10 cellular contexts compared by ENCODE assay signal in genomic region chr11:122850076-122850631, GRCh38. TPM values are rescaled to one million over a fixed set of nuclear protein-coding genes. Genes with fewer than 3 reads are reported as not detected.
DNase-seq lines count a peak whose midpoint lies in the region; ATAC-seq, FAIRE-seq and TF ChIP-seq lines count a peak whose summit lies in the region.
"Had no signal": no experiment of that assay in that cellular context is flagged by ENCODE, and none has a peak within 500 bp of the region (broad histone marks: within the 10 kb centered on the region; RNA-seq: fewer than 3 reads in every experiment).

No MANE protein-coding gene starts in this region.

- in situ Hi-C loops in GM12878 (cut with MboI) = loop anchor here (5.0 kb wide), 1 partner anchor 53 kb away; no protein-coding TSS in a partner anchor

- peaks cover 34% of the 10 kb centered on the region for H3K4me1 Mint-ChIP-seq in nephron progenitor cell

- POLR2A ChIA-PET in PC-3 (lab: Charles Lee; ENCODE audit: unreplicated experiment) (no interaction called here), GM12878 (lab: Charles Lee) (interaction anchor here (0.6 to 4.5 kb wide), 7 partner anchors 13 to 219 kb away, joined by 3 to 34 read pairs (median 4); no protein-coding TSS in a partner anchor)

- H3K27me3 ChIP-seq in PC-3 (ENCODE audit: low read length) = no peaks in the 10 kb centered on the region
- no peaks in the 10 kb centered on the region for H3K27me3 ChIP-seq in GM12878 (replicated peaks in 1 of 2; ENCODE audit: control insufficient read depth in 2 of 2, insufficient read depth in 2 of 2, low read length in 1 of 2)
- no peaks in the 10 kb centered on the region for H3K27me3 ChIP-seq in upper lobe of left lung

- H3K4me3 ChIP-seq in PC-3 (ENCODE audit: low read length) (no peak overlapping the region), GM12878 (no peak overlapping the region), upper lobe of left lung (no peak overlapping the region)

- no peaks in the 10 kb centered on the region for H3F3A ChIP-seq in PC-3 (ENCODE audit: low read length, unreplicated experiment)

- H3K27me3 Mint-ChIP-seq in nephron progenitor cell (ENCODE audit: low read depth, poor library complexity) = peaks cover 7% of the 10 kb centered on the region

- no peaks in the 10 kb centered on the region for H3K79me2 ChIP-seq in PC-3 (ENCODE audit: low read length)
- H3K79me2 ChIP-seq in GM12878 (ENCODE audit: control insufficient read depth, insufficient read depth, low read length) = no peaks in the 10 kb centered on the region

- H3K27ac Mint-ChIP-seq in nephron progenitor cell = peak overlapping the region; percentile 27

- RAD21 ChIA-PET in GM12878 (lab: Charles Lee; ENCODE audit: unreplicated experiment) = interaction anchor here (0.9 to 11.7 kb wide), 12 partner anchors 10 to 272 kb away, joined by 3 to 293 read pairs (median 26); partner anchors contain the start of gene CRTAM

- intact Hi-C loops in PC-3 (cut with micrococcal nuclease) = no loop called here
- intact Hi-C loops in GM12878 (cut with micrococcal nuclease; ENCODE audit: unreplicated experiment) = loop anchor here (1.0 kb wide), 2 partner anchors 36 to 54 kb away; no protein-coding TSS in a partner anchor

- 0 out of 2 replicates have a peak, but pooled peaks have one; percentile 14 for TF ChIP-seq CTCF in PC-3 (conservative IDR thresholded peaks at IDR 0.05; ENCODE audit: low read depth, low read length)
- TF ChIP-seq CTCF in GM12878 (IDR thresholded peaks at IDR 0.05 in 2 of 3, conservative IDR thresholded peaks at IDR 0.05 in 1 of 3; ENCODE audit: control insufficient read depth in 2 of 3, extremely low read depth in 1 of 3, insufficient read depth in 1 of 3, low read depth in 3 of 3, low read length in 3 of 3) = peak in 1 of 3 experiments; percentile 5; a peak in 1 of 6 replicates
- TF ChIP-seq CTCF in nephron progenitor cell (IDR thresholded peaks at IDR 0.05) = no peak
- TF ChIP-seq CTCF in upper lobe of left lung (IDR thresholded peaks at IDR 0.05) = no peak

- H3K4me1 ChIP-seq in PC-3 (ENCODE audit: insufficient read depth, low read length) (peaks cover 14% of the 10 kb centered on the region), GM12878 (ENCODE audit: control insufficient read depth, insufficient read depth, low read length) (peaks cover 14% of the 10 kb centered on the region), upper lobe of left lung (peaks cover 0 to 3% (median 0%) of the 10 kb centered on the region in 4 donors)

- no peaks in the 10 kb centered on the region for H3K9me3 Mint-ChIP-seq in nephron progenitor cell

- peak; percentile 82 for DNase-seq in ELR (ENCODE audit: low read depth)
- no peak for DNase-seq in PC-3
- no peak for DNase-seq in GM12878 (ENCODE audit: low read depth, low spot score)
- DNase-seq in nephron progenitor cell = peak; percentile 20
- no peak for DNase-seq in upper lobe of left lung
- no peak for DNase-seq in middle frontal gyrus (ENCODE audit: extremely low spot score, low spot score)
- DNase-seq: SW 1271 had no signal

- H3K27ac ChIP-seq in PC-3 (ENCODE audit: low read length) (no peak overlapping the region), GM12878 (ENCODE audit: control insufficient read depth, insufficient read depth) (no peak overlapping the region), upper lobe of left lung (no peak overlapping the region)

- peak; percentile 25; the same call in 1 of the 2 replicates for TF ChIP-seq RAD21 in GM12878 (IDR thresholded peaks at IDR 0.05; ENCODE audit: insufficient read depth, low read depth, low read length)

- no peak for TF ChIP-seq POLR2A in GM12878 (IDR thresholded peaks at IDR 0.05; ENCODE audit: low read depth, low read length)
- no peak for TF ChIP-seq POLR2A in upper lobe of left lung (IDR thresholded peaks at IDR 0.05)

- H3K4me2 ChIP-seq in PC-3 (ENCODE audit: low read length) = no peak overlapping the region
- peak overlapping the region; percentile 45 for H3K4me2 ChIP-seq in GM12878 (ENCODE audit: control insufficient read depth, insufficient read depth)

- no peaks in the 10 kb centered on the region for H4K20me1 ChIP-seq in PC-3 (ENCODE audit: low read length)
- no peaks in the 10 kb centered on the region for H4K20me1 ChIP-seq in GM12878 (ENCODE audit: control insufficient read depth, insufficient read depth)

- ATAC-seq in PC-3 (no peak; the same call in 1 of the 2 replicates), GM12878 (peak; percentile 66), upper lobe of left lung (ENCODE audit: low FRiP score in 2 of 2) (no peak), HG02588 (IDR thresholded peaks at IDR 0.05; ENCODE audit: unreplicated experiment) (no peak), GM19328 (IDR thresholded peaks at IDR 0.05; ENCODE audit: unreplicated experiment) (no peak)

- H3K9me3 ChIP-seq in PC-3 (ENCODE audit: low read length) (no peaks in the 10 kb centered on the region), GM12878 (replicated peaks; ENCODE audit: control insufficient read depth, insufficient read depth, low read length) (no peaks in the 10 kb centered on the region), upper lobe of left lung (no peaks in the 10 kb centered on the region)

- no TSS peak for BruUV-seq in PC-3 (replicated peaks; lab: Mats Ljungman, UMichigan)
- BruUV-seq in GM12878 (replicated peaks; lab: Mats Ljungman, UMichigan) = no TSS peak

- WGBS in GM12878 (ENCODE audit: insufficient coverage, insufficient replicate concordance, low lambda C conversion rate, missing lambda C conversion rate) = 32% methylated on average over 7 of the region's 7 CpGs
- 66 to 75% methylated on average over 7 of the region's 7 CpGs for WGBS in upper lobe of left lung, 2 donors

- H3K36me3 ChIP-seq in PC-3 (ENCODE audit: low read depth, low read length) (no peaks in the 10 kb centered on the region), GM12878 (ENCODE audit: control insufficient read depth in 2 of 2, insufficient read depth in 2 of 2, low read length in 1 of 2) (no peaks in the 10 kb centered on the region), upper lobe of left lung (no peaks in the 10 kb centered on the region)

- TF ChIP-seq EP300 in GM12878 (IDR thresholded peaks at IDR 0.05; ENCODE audit: borderline replicate concordance in 1 of 2, control insufficient read depth in 1 of 2, low read depth in 2 of 2, low read length in 2 of 2) = peak; percentile 15 to 57; a peak in 2 of 4 replicates
- no peak for TF ChIP-seq EP300 in upper lobe of left lung (IDR thresholded peaks at IDR 0.05)

- H3K9me2 ChIP-seq in PC-3 (replicated peaks; ENCODE audit: low read length) = no peaks in the 10 kb centered on the region

- CTCF ChIA-PET in PC-3 (lab: Charles Lee) = no interaction called here
- CTCF ChIA-PET in GM12878 (lab: Yijun Ruan, JAX) = interaction anchor here (1.8 to 31.9 kb wide), 12 partner anchors 10 to 207 kb away, joined by 8 to 869 read pairs (median 149); partner anchors contain the start of genes CRTAM and HSPA8

- H3K9ac ChIP-seq in PC-3 (ENCODE audit: low read length) (no peak overlapping the region), GM12878 (ENCODE audit: control insufficient read depth, insufficient read depth, low read length) (no peak overlapping the region)

- H2AFZ ChIP-seq in PC-3 (ENCODE audit: low read length) (peak overlapping the region; percentile 42; the same call in 1 of the 2 replicates), GM12878 (ENCODE audit: control insufficient read depth, low read depth, low read length) (peak overlapping the region; percentile 1; the same call in 1 of the 2 replicates)

- H3K4me3 Mint-ChIP-seq in nephron progenitor cell = peak overlapping the region; percentile 32

- FAIRE-seq in GM12878 (lab: Jason Lieb, UNC) = no peak
- FAIRE-seq: GM18507 had no signal

- SMC1A ChIA-PET in GM12878 (lab: Charles Lee; ENCODE audit: uncharacterized antibody, unreplicated experiment) = interaction anchor here (0.9 to 21.9 kb wide), 14 partner anchors 8 to 270 kb away, joined by 3 to 485 read pairs (median 26); partner anchors contain the start of gene CRTAM

- no peaks in the 10 kb centered on the region for H3K36me3 Mint-ChIP-seq in nephron progenitor cell (ENCODE audit: low read depth)

RNA-seq across cellular contexts. Expression of gene CRTAM, which starts 11.9 kb away (rescaled TPM):
- total RNA-seq in PC-3 (2014; rRNA removed) = not detected in 2 replicates
- total RNA-seq in GM12878 (2013; cell fraction: nucleolus; rRNA removed) = 9.3 and 11.0 TPM in 2 replicates
- total RNA-seq in GM12878 (2014; rRNA removed) = 2.1 and 2.7 TPM in 2 replicates
- total RNA-seq in GM12878 (2014; rRNA removed; fragmentation: Illumina TruSeq; extraction: Trizol) = 5.0 and 5.3 TPM in 2 replicates
- 1.4 and 1.5 TPM in 2 replicates for total RNA-seq in GM12878 (2021)
- polyA plus RNA-seq in GM12878 (2011; ENCODE audit: low read depth) = not detected
- polyA plus RNA-seq in GM12878 (2011; rRNA removed) = 35.6 and 51.2 TPM in 2 replicates
- polyA plus RNA-seq in GM12878 (2011; cell fraction: cytosol; rRNA removed) = 17.4 and 19.2 TPM in 2 replicates
- polyA plus RNA-seq in GM12878 (2011; cell fraction: nucleus; rRNA removed) = 4.5 and 6.6 TPM in 2 replicates
- 0.11 and 0.25 TPM in 2 replicates for polyA plus RNA-seq in GM12878 (2012)
- 6.4 and 7.4 TPM in 2 replicates for polyA plus RNA-seq in GM12878 (2014; fragmentation: Illumina TruSeq; extraction: Trizol)
- 1 to 10 TPM; 2.8 to 3.1 TPM for polyA plus RNA-seq in GM12878 (2014; fragmentation: Nextera tagmentation; extraction: Ambion mirVana)
- 1.1 and 4.4 TPM in 2 replicates for polyA plus RNA-seq in GM12878 (2014; rRNA removed)
- polyA plus RNA-seq in GM12878 (2016; fragmentation: Nextera tagmentation; extraction: Ambion mirVana) = 1 to 10 TPM in 1 of 2 experiments, under 1 TPM in 1; 0.76 to 1.2 TPM
- polyA minus RNA-seq in GM12878 (2011; rRNA and poly(A)+ RNA removed) = 23.8 and 29.8 TPM in 2 replicates
- polyA minus RNA-seq in GM12878 (2011; cell fraction: cytosol; rRNA and poly(A)+ RNA removed) = 9.9 and 11.3 TPM in 2 replicates
- 3.6 and 4.2 TPM in 2 replicates for polyA minus RNA-seq in GM12878 (2011; cell fraction: nucleus; rRNA and poly(A)+ RNA removed)
- 1 to 10 TPM in 5 of 6 donors, not detected in 1; 1.1 to 5.4 (median 2.6) TPM for total RNA-seq in upper lobe of left lung

RNA-seq across cellular contexts. Expression of gene JHY, which starts 32.4 kb away (rescaled TPM):
- total RNA-seq in PC-3 (2014; rRNA removed) (3.6 and 4.9 TPM in 2 replicates), GM12878 (2014; rRNA removed) (4.7 and 5.6 TPM in 2 replicates), GM12878 (2014; rRNA removed; fragmentation: Illumina TruSeq; extraction: Trizol) (5.5 and 5.8 TPM in 2 replicates), GM12878 (2021) (4.4 and 5.1 TPM in 2 replicates), upper lobe of left lung (10 to 100 TPM in 2 of 6 donors, 1 to 10 TPM in 4; 5.5 to 20.9 (median 8.8) TPM)
- 30.2 and 30.7 TPM in 2 replicates for total RNA-seq in GM12878 (2013; cell fraction: nucleolus; rRNA removed)
- 0.55 TPM for polyA plus RNA-seq in GM12878 (2011; ENCODE audit: low read depth)
- polyA plus RNA-seq in GM12878 (2011; rRNA removed) (7.1 and 9.1 TPM in 2 replicates), GM12878 (2014; fragmentation: Illumina TruSeq; extraction: Trizol) (5.9 and 7.4 TPM in 2 replicates), GM12878 (2014; fragmentation: Nextera tagmentation; extraction: Ambion mirVana) (1 to 10 TPM in 1 of 2 experiments, under 1 TPM in 1; 0.90 to 1.8 TPM), GM12878 (2014; rRNA removed) (3.7 and 4.6 TPM in 2 replicates), GM12878 (2016; fragmentation: Nextera tagmentation; extraction: Ambion mirVana) (1 to 10 TPM; 5.4 to 7.1 TPM)
- 3.9 and 4.1 TPM in 2 replicates for polyA plus RNA-seq in GM12878 (2011; cell fraction: cytosol; rRNA removed)
- polyA plus RNA-seq in GM12878 (2011; cell fraction: nucleus; rRNA removed) = 4.0 and 4.7 TPM in 2 replicates
- polyA plus RNA-seq in GM12878 (2012) = 0.60 and 1.2 TPM in 2 replicates
- 4.5 and 6.7 TPM in 2 replicates for polyA minus RNA-seq in GM12878 (2011; rRNA and poly(A)+ RNA removed)
- 2.1 and 3.0 TPM in 2 replicates for polyA minus RNA-seq in GM12878 (2011; cell fraction: cytosol; rRNA and poly(A)+ RNA removed)
- polyA minus RNA-seq in GM12878 (2011; cell fraction: nucleus; rRNA and poly(A)+ RNA removed) = 4.5 and 6.9 TPM in 2 replicates

Comparison
In these comparisons a context has a peak if more than half of its experiments do, and no peak if none do; other contexts are left out.
1. DNase-seq: peak in ELR (single experiment) and nephron progenitor cell (single experiment); none in PC-3 (single experiment), GM12878 (single experiment), upper lobe of left lung (0 of 2) and middle frontal gyrus (single experiment).